Comparison of ENCODE assay signal across 24 cellular contexts in genomic region chr22:27756212-27756660, GRCh38.
"Had no signal": no experiment of that assay in that cellular context is flagged by ENCODE, and none has a peak within 500 bp of the region (broad histone marks: within the 10 kb centered on the region; RNA-seq: fewer than 3 reads in every experiment).

No MANE protein-coding gene starts in this region.

- H3K27me3 Mint-ChIP-seq: activated naive CD8-positive, alpha-beta T cell; activated T-helper 17 cell treated with anti-CD3 and anti-CD28 coated beads, Interleukin-2, amount 50 U/mL, for 72 hours; dendritic cell treated with granulocyte-macrophage colony-stimulating factor and Interleukin-4, amounts not matched to agents 40 ng/mL and 50 ng/mL, for 4 days had no signal

- H3K27ac ChIP-seq: adrenal gland, foreskin keratinocyte, neutrophil, parathyroid adenoma, vagina had no signal

- H3K27ac Mint-ChIP-seq: activated naive CD8-positive, alpha-beta T cell; activated T-cell treated with anti-CD3 and anti-CD28 coated beads, Interleukin-2, amount 50 U/mL, for 24 hours; activated T-helper 17 cell treated with anti-CD3 and anti-CD28 coated beads, Interleukin-2, amount 50 U/mL, for 72 hours; dendritic cell treated with granulocyte-macrophage colony-stimulating factor and Interleukin-4, amounts not matched to agents 40 ng/mL and 50 ng/mL, for 4 days; natural killer cell; stimulated activated memory B cell treated with anti-CD40 and anti-IgM and Interleukin-4, amounts not matched to agents 10 μg/mL and 1 μg/mL and 100 μg/mL, for 72 hours; type B pancreatic cell had no signal

- H3K4me3 ChIP-seq: adrenal gland, vagina had no signal

- DNase-seq: activated CD4-positive, alpha-beta T cell treated with anti-CD3 and anti-CD28 coated beads for 1 hour; activated CD8-positive, alpha-beta memory T cell treated with anti-CD3 and anti-CD28 coated beads for 24 hours; activated CD8-positive, alpha-beta memory T cell treated with anti-CD3 and anti-CD28 coated beads, Interleukin-2, amount 50 U/mL, for 4 hours; activated naive CD4-positive, alpha-beta T cell; activated T-cell treated with anti-CD3 and anti-CD28 coated beads, Interleukin-2, amount 50 U/mL, for 24 hours; adrenal gland; effector CD4-positive, alpha-beta T cell; foreskin keratinocyte; glutamatergic neuron; hippocampal formation; left ventricle myocardium superior; midbrain; natural killer cell; small intestine; stimulated activated CD4-positive, alpha-beta T cell treated with anti-CD3 and anti-CD28 coated beads, Interleukin-2, amount 100 ng/mL, for 24 hours; T-helper 9 cell had no signal

- H3K36me3 ChIP-seq: adrenal gland, neutrophil, vagina had no signal

- H3K4me1 Mint-ChIP-seq: activated T-helper 17 cell treated with anti-CD3 and anti-CD28 coated beads, Interleukin-2, amount 50 U/mL, for 72 hours; natural killer cell; stimulated activated memory B cell treated with anti-CD40 and anti-IgM and Interleukin-4, amounts not matched to agents 10 μg/mL and 1 μg/mL and 100 μg/mL, for 72 hours had no signal

- H3K4me1 ChIP-seq: adrenal gland, parathyroid adenoma had no signal

- H3K27me3 ChIP-seq: adrenal gland, foreskin keratinocyte, neutrophil, vagina had no signal

- H3K36me3 Mint-ChIP-seq: activated naive CD8-positive, alpha-beta T cell; natural killer cell; stimulated activated memory B cell treated with anti-CD40 and anti-IgM and Interleukin-4, amounts not matched to agents 10 μg/mL and 1 μg/mL and 100 μg/mL, for 72 hours; type B pancreatic cell had no signal

- H3K9me3 ChIP-seq: adrenal gland, neutrophil, vagina had no signal

- H3K9me3 Mint-ChIP-seq: activated T-cell treated with anti-CD3 and anti-CD28 coated beads, Interleukin-2, amount 50 U/mL, for 24 hours; activated T-helper 17 cell treated with anti-CD3 and anti-CD28 coated beads, Interleukin-2, amount 50 U/mL, for 72 hours; dendritic cell treated with granulocyte-macrophage colony-stimulating factor and Interleukin-4, amounts not matched to agents 40 ng/mL and 50 ng/mL, for 4 days; natural killer cell; stimulated activated memory B cell treated with anti-CD40 and anti-IgM and Interleukin-4, amounts not matched to agents 10 μg/mL and 1 μg/mL and 100 μg/mL, for 72 hours; type B pancreatic cell had no signal

- H3K4me3 Mint-ChIP-seq: activated naive CD8-positive, alpha-beta T cell; activated T-cell treated with anti-CD3 and anti-CD28 coated beads, Interleukin-2, amount 50 U/mL, for 24 hours; activated T-helper 17 cell treated with anti-CD3 and anti-CD28 coated beads, Interleukin-2, amount 50 U/mL, for 72 hours; dendritic cell treated with granulocyte-macrophage colony-stimulating factor and Interleukin-4, amounts not matched to agents 40 ng/mL and 50 ng/mL, for 4 days; natural killer cell; stimulated activated memory B cell treated with anti-CD40 and anti-IgM and Interleukin-4, amounts not matched to agents 10 μg/mL and 1 μg/mL and 100 μg/mL, for 72 hours; type B pancreatic cell had no signal

- ATAC-seq: activated T-helper 17 cell treated with anti-CD3 and anti-CD28 coated beads, Interleukin-2, amount 50 U/mL, for 72 hours; foreskin keratinocyte; left ventricle myocardium superior; natural killer cell; stimulated activated memory B cell treated with anti-CD40 and anti-IgM and Interleukin-4, amounts not matched to agents 10 μg/mL and 1 μg/mL and 100 μg/mL, for 72 hours had no signal
